Comparison of ENCODE assay signal across 18 cellular contexts in the genomic region with DNA sequence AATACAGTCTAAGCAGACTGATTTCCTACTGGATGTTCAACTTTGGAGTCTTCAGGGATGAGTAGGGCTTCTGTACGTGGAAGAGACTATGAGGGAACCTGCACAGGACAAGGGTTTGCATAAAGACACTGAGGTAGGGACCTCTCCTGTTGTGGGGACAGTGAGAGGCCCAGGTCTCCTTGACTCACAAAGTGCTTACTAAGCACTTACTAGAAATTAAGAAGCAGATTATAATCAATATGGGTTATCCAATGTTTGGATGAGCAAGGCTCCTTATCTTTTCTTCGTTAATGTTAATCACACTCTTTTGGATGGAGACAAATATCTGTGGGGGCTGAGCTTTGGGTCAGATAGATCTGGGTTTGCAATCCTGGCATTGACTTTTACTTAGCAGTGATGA. TPM values are rescaled to one million over a fixed set of nuclear protein-coding genes. Genes with fewer than 3 reads are reported as not detected.
"Had no signal": no experiment of that assay in that cellular context is flagged by ENCODE, and none has a peak within 500 bp of the region (broad histone marks: within the 10 kb centered on the region; RNA-seq: fewer than 3 reads in every experiment).

No MANE protein-coding gene starts in this region.

- H3K4me3 ChIP-seq: breast epithelium, heart right ventricle, left lung, neural progenitor cell had no signal

- H3K4me2 ChIP-seq: neural progenitor cell had no signal

- H3K36me3 ChIP-seq: breast epithelium, heart right ventricle, left lung, neural progenitor cell had no signal

- H3K27ac ChIP-seq: left lung, neural progenitor cell had no signal

- H3K9me3 ChIP-seq: breast epithelium, heart right ventricle, left lung had no signal

- H3K27ac Mint-ChIP-seq: neural progenitor cell, progenitor cell of endocrine pancreas had no signal

- H3K36me3 Mint-ChIP-seq: neural progenitor cell had no signal

- H2AFZ ChIP-seq: neural progenitor cell had no signal

- H3K4me1 ChIP-seq: breast epithelium had no signal

- ATAC-seq: activated T-cell treated with anti-CD3 and anti-CD28 coated beads, Interleukin-2, amount 50 U/mL, for 4 hours; heart right ventricle; left lung; stimulated activated naive CD8-positive, alpha-beta T cell treated with anti-CD3 and anti-CD28 coated beads, Interleukin-15, Interleukin-2, amounts not matched to agents 100 U/mL and 50 U/mL, for 24 hours had no signal

- DNase-seq: activated CD4-positive, alpha-beta T cell treated with anti-CD3 and anti-CD28 coated beads, Interleukin-2, amount 50 U/mL, for 1 hour; activated CD8-positive, alpha-beta memory T cell treated with anti-CD3 and anti-CD28 coated beads, Interleukin-2, amount 50 U/mL, for 4 hours; activated effector memory CD4-positive, alpha-beta T cell treated with anti-CD3 and anti-CD28 coated beads, Interleukin-2, amount 50 U/mL, for 16 hours; activated naive CD4-positive, alpha-beta T cell treated with anti-CD3 and anti-CD28 coated beads, Interleukin-2, amount 50 U/mL, for 16 hours; activated T-cell treated with anti-CD3 and anti-CD28 coated beads, Interleukin-2, amount 50 U/mL, for 4 hours; cerebellar nuclear complex; cortex of kidney; effector CD4-positive, alpha-beta T cell; heart right ventricle; left lung; mammary epithelial cell; stimulated activated CD4-positive, alpha-beta T cell treated with anti-CD3 and anti-CD28 coated beads, Interleukin-2, amount 100 ng/mL, for 24 hours; stimulated activated naive CD8-positive, alpha-beta T cell treated with anti-CD3 and anti-CD28 coated beads, Interleukin-15, Interleukin-2, amounts not matched to agents 100 U/mL and 50 U/mL, for 24 hours; trophoblast cell had no signal

- H3K9ac ChIP-seq: neural progenitor cell had no signal

- H3K27me3 ChIP-seq: breast epithelium, heart right ventricle, left lung, neural progenitor cell had no signal

- H3K27me3 Mint-ChIP-seq: progenitor cell of endocrine pancreas had no signal

- H3K9me3 Mint-ChIP-seq: activated T-cell treated with anti-CD3 and anti-CD28 coated beads, Interleukin-2, amount 50 U/mL, for 4 hours; neural progenitor cell had no signal

- H3K4me3 Mint-ChIP-seq: activated T-cell treated with anti-CD3 and anti-CD28 coated beads, Interleukin-2, amount 50 U/mL, for 4 hours; neural progenitor cell had no signal

RNA-seq across cellular contexts. Expression of a gene that starts 45.8 kb away (rescaled TPM):
- total RNA-seq: mononuclear cell, progenitor cell of endocrine pancreas had no signal
